1 cellular context compared by ENCODE assay signal in the genomic region with DNA sequence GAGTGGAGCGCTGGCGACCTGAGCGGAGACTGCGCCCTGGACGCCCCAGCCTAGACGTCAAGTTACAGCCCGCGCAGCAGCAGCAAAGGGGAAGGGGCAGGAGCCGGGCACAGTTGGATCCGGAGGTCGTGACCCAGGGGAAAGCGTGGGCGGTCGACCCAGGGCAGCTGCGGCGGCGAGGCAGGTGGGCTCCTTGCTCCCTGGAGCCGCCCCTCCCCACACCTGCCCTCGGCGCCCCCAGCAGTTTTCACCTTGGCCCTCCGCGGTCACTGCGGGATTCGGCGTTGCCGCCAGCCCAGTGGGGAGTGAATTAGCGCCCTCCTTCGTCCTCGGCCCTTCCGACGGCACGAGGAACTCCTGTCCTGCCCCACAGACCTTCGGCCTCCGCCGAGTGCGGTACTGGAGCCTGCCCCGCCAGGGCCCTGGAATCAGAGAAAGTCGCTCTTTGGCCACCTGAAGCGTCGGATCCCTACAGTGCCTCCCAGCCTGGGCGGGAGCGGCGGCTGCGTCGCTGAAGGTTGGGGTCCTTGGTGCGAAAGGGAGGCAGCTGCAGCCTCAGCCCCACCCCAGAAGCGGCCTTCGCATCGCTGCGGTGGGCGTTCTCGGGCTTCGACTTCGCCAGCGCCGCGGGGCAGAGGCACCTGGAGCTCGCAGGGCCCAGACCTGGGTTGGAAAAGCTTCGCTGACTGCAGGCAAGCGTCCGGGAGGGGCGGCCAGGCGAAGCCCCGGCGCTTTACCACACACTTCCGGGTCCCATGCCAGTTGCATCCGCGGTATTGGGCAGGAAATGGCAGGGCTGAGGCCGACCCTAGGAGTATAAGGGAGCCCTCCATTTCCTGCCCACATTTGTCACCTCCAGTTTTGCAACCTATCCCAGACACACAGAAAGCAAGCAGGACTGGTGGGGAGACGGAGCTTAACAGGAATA.
TF ChIP-seq lines count a peak whose summit lies in the region.

No MANE protein-coding gene starts in this region.

TF ChIP-seq in WTC11, 78 proteins besides CTCF, POLR2A, EP300 and RAD21 (continued from another document):
- TF ChIP-seq E2F1 (CRISPR knock-in tag; IDR thresholded peaks at IDR 0.05) (0 out of 2 replicates have a peak, but pooled peaks have one; percentile 67), KAT7 (CRISPR knock-in tag; IDR thresholded peaks at IDR 0.05; ENCODE audit: borderline replicate concordance) (0 out of 2 replicates have a peak, but pooled peaks have one; percentile 67), SP1 (CRISPR knock-in tag; conservative IDR thresholded peaks at IDR 0.05) (peak; percentile 4), TEAD4 (CRISPR knock-in tag; IDR thresholded peaks at IDR 0.05) (no peak), MXD4 (CRISPR knock-in tag; IDR thresholded peaks at IDR 0.05; ENCODE audit: borderline replicate concordance) (no peak), ZMAT4 (CRISPR knock-in tag; IDR thresholded peaks at IDR 0.05) (no peak), OVOL2 (CRISPR knock-in tag; IDR thresholded peaks at IDR 0.05; ENCODE audit: borderline replicate concordance) (no peak), CBFB (CRISPR knock-in tag; IDR thresholded peaks at IDR 0.05; ENCODE audit: low read depth) (no peak; the same call in 1 of the 2 replicates), ETV6 (CRISPR knock-in tag; IDR thresholded peaks at IDR 0.05) (0 out of 2 replicates have a peak, but pooled peaks have one; percentile 43), USF1 (CRISPR knock-in tag; IDR thresholded peaks at IDR 0.05) (peak; percentile 31; the same call in 1 of the 2 replicates), IRF1 (CRISPR knock-in tag; IDR thresholded peaks at IDR 0.05) (no peak), ZBTB43 (CRISPR knock-in tag; IDR thresholded peaks at IDR 0.05) (0 out of 2 replicates have a peak, but pooled peaks have one; percentile 56), ZNF532 (CRISPR knock-in tag; IDR thresholded peaks at IDR 0.05; ENCODE audit: borderline replicate concordance) (no peak), JAZF1 (CRISPR knock-in tag; IDR thresholded peaks at IDR 0.05) (no peak), ATF6 (CRISPR knock-in tag; IDR thresholded peaks at IDR 0.05) (no peak), ZNF281 (CRISPR knock-in tag; IDR thresholded peaks at IDR 0.05) (peak; percentile 65; the same call in 1 of the 2 replicates), SMAD4 (CRISPR knock-in tag; IDR thresholded peaks at IDR 0.05) (0 out of 2 replicates have a peak, but pooled peaks have one; percentile 37), JUN (CRISPR knock-in tag; IDR thresholded peaks at IDR 0.05) (no peak), FOXK1 (CRISPR knock-in tag; IDR thresholded peaks at IDR 0.05) (no peak; the same call in 1 of the 2 replicates), GRHL2 (CRISPR knock-in tag; IDR thresholded peaks at IDR 0.05; ENCODE audit: insufficient replicate concordance, severe bottlenecking) (no peak), MYBL2 (CRISPR knock-in tag; IDR thresholded peaks at IDR 0.05) (peak; percentile 70), ESRRA (CRISPR knock-in tag; IDR thresholded peaks at IDR 0.05; ENCODE audit: borderline replicate concordance) (0 out of 2 replicates have a peak, but pooled peaks have one; percentile 18), FOXP1 (CRISPR knock-in tag; IDR thresholded peaks at IDR 0.05; ENCODE audit: borderline replicate concordance) (peak; percentile 71), USF2 (CRISPR knock-in tag; IDR thresholded peaks at IDR 0.05) (peak; percentile 8; the same call in 1 of the 2 replicates)
- TF ChIP-seq, protein P1, sequence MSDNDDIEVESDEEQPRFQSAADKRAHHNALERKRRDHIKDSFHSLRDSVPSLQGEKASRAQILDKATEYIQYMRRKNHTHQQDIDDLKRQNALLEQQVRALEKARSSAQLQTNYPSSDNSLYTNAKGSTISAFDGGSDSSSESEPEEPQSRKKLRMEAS (CRISPR knock-in tag; IDR thresholded peaks at IDR 0.05), result peak; percentile 83
